ENCODE assay signal across 24 cellular contexts in genomic region chr10:23194966-23195845, GRCh38. TPM values are rescaled to one million over a fixed set of nuclear protein-coding genes. Genes with fewer than 3 reads are reported as not detected.
DNase-seq lines count a peak whose midpoint lies in the region; ATAC-seq and TF ChIP-seq lines count a peak whose summit lies in the region.
"Had no signal": no experiment of that assay in that cellular context is flagged by ENCODE, and none has a peak within 500 bp of the region (broad histone marks: within the 10 kb centered on the region; RNA-seq: fewer than 3 reads in every experiment).

No MANE protein-coding gene starts in this region.

- intact Hi-C loops in body of pancreas (cut with DNase I) (no loop called here), psoas muscle (cut with DNase I) (no loop called here), Caco-2 (cut with micrococcal nuclease; ENCODE audit: unreplicated experiment) (no loop called here)

- TF ChIP-seq CTCF in body of pancreas (IDR thresholded peaks at IDR 0.05), result peak in 1 of 7 experiments; percentile 13
- no peak for TF ChIP-seq CTCF in psoas muscle (IDR thresholded peaks at IDR 0.05)
- TF ChIP-seq CTCF in Caco-2 (IDR thresholded peaks at IDR 0.05; ENCODE audit: insufficient read depth in 1 of 2, low read depth in 1 of 2, low read length in 1 of 2, severe bottlenecking in 1 of 2, unreplicated experiment in 1 of 2), result no peak

- BruUV-seq in Caco-2 (replicated peaks; lab: Mats Ljungman, UMichigan), result no TSS peak

- 15 to 35% methylated on average over 32 to 70 of the region's 70 CpGs for WGBS in body of pancreas, 2 donors
- WGBS in psoas muscle, 3 donors, result 5 to 16% (median 10%) methylated on average over 67 to 70 of the region's 70 CpGs
- 10 to 15% methylated on average over 60 to 70 of the region's 70 CpGs for WGBS in GM23248 (ENCODE audit: low coverage in 1 of 2, low lambda C conversion rate in 2 of 2, missing lambda C conversion rate in 2 of 2), 2 experiments

- H3K27me3 Mint-ChIP-seq in Caco-2 (ENCODE audit: insufficient read depth, unreplicated experiment), result peaks cover 4% of the 10 kb centered on the region

- no peaks in the 10 kb centered on the region for H3K27me3 ChIP-seq in body of pancreas
- H3K27me3 ChIP-seq in psoas muscle (ENCODE audit: insufficient read depth in 3 of 3, low read length in 2 of 3), result peaks cover 15 to 96% (median 25%) of the 10 kb centered on the region in 3 donors
- peaks cover 63% of the 10 kb centered on the region for H3K27me3 ChIP-seq in GM23248 (replicated peaks; ENCODE audit: insufficient read depth)
- no peaks in the 10 kb centered on the region for H3K27me3 ChIP-seq in Caco-2 (replicated peaks; ENCODE audit: control insufficient read depth, insufficient read depth, low read length)

- H3K9ac ChIP-seq in GM23248, result no peak overlapping the region

- H3K4me1 Mint-ChIP-seq in Caco-2 (ENCODE audit: low read depth, unreplicated experiment), result no peaks in the 10 kb centered on the region

- CTCF ChIA-PET in Caco-2 (lab: Charles Lee), result no interaction called here

- in situ Hi-C loops in GM23248 (cut with MboI), result no loop called here

- H3K4me2 ChIP-seq in GM23248 (ENCODE audit: unreplicated experiment), result no peak overlapping the region

- H3K27ac ChIP-seq in body of pancreas, result peak overlapping the region; percentile 80 to 92 (median 86)
- no peak overlapping the region for H3K27ac ChIP-seq in psoas muscle
- no peak overlapping the region for H3K27ac ChIP-seq in GM23248
- H3K27ac ChIP-seq: 22Rv1, ascending aorta had no signal

- H3K9me2 ChIP-seq in GM23248 (ENCODE audit: insufficient read depth), result no peaks in the 10 kb centered on the region

- H3K4me3 ChIP-seq in body of pancreas, result peak overlapping the region in 1 of 2 donors; percentile 5
- H3K4me3 ChIP-seq in iPS-18c (ENCODE audit: insufficient read depth, low read depth, low read length), result peak overlapping the region; percentile 20; the same call in 1 of the 2 replicates
- peak overlapping the region; percentile 34 for H3K4me3 ChIP-seq in psoas muscle
- H3K4me3 ChIP-seq in GM23248, result no peak overlapping the region
- H3K4me3 ChIP-seq in Caco-2 (ENCODE audit: low read depth, low read length), result no peak overlapping the region
- H3K4me3 ChIP-seq: ascending aorta had no signal

- no peaks in the 10 kb centered on the region for H3K36me3 Mint-ChIP-seq in Caco-2 (ENCODE audit: insufficient read depth, unreplicated experiment)
- H3K36me3 Mint-ChIP-seq: activated naive CD4-positive, alpha-beta T cell treated with anti-CD3 and anti-CD28 coated beads, Interleukin-2, amount 50 U/mL, for 72 hours; naive thymus-derived CD8-positive, alpha-beta T cell had no signal

- H3K9me3 ChIP-seq in body of pancreas (no peaks in the 10 kb centered on the region), iPS-18c (ENCODE audit: control insufficient read depth, insufficient read depth, low read length) (no peaks in the 10 kb centered on the region), psoas muscle (no peaks in the 10 kb centered on the region), GM23248 (ENCODE audit: low read depth) (no peaks in the 10 kb centered on the region), Caco-2 (peaks cover 7% of the 10 kb centered on the region; the same call in 1 of the 2 replicates)
- H3K9me3 ChIP-seq: ascending aorta had no signal

- TF ChIP-seq POLR2A in body of pancreas (IDR thresholded peaks at IDR 0.05), result peak; percentile 41 to 53 (median 46)

- H2AFZ ChIP-seq in GM23248, result no peak overlapping the region

- H3K36me3 ChIP-seq in body of pancreas (replicated peaks in 1 of 2; ENCODE audit: insufficient read depth in 1 of 2, low read depth in 2 of 2) (no peaks in the 10 kb centered on the region), psoas muscle (ENCODE audit: insufficient read depth in 1 of 2, low read depth in 1 of 2) (no peaks in the 10 kb centered on the region), GM23248 (ENCODE audit: low read depth) (no peaks in the 10 kb centered on the region), Caco-2 (ENCODE audit: control insufficient read depth, insufficient read depth, low read length) (no peaks in the 10 kb centered on the region)
- H3K36me3 ChIP-seq: ascending aorta had no signal

- POLR2A ChIA-PET in Caco-2 (lab: Charles Lee), result no interaction called here

- H3K27ac Mint-ChIP-seq in Caco-2 (ENCODE audit: unreplicated experiment), result no peak overlapping the region
- H3K27ac Mint-ChIP-seq: effector memory CD8-positive, alpha-beta T cell had no signal

- no peaks in the 10 kb centered on the region for H3K9me3 Mint-ChIP-seq in Caco-2 (ENCODE audit: unreplicated experiment)
- H3K9me3 Mint-ChIP-seq: activated naive CD4-positive, alpha-beta T cell treated with anti-CD3 and anti-CD28 coated beads, Interleukin-2, amount 50 U/mL, for 72 hours; effector memory CD8-positive, alpha-beta T cell had no signal

- DNase-seq in DMS 273 (lab: John Stamatoyannopoulos, UW; ENCODE audit: unreplicated experiment) (peak; percentile 64), DMS 273 treated with DMSO at 0.1 percent for 48 hours (lab: John Stamatoyannopoulos, UW) (no peak), body of pancreas (peak; percentile 59 to 77 (median 64)), psoas muscle (no peak), GM23248 (no peak), hepatic stellate cell (ENCODE audit: low spot score) (no peak), Caco-2 (no peak)
- DNase-seq: activated T-cell treated with anti-CD3 and anti-CD28 coated beads, Interleukin-2, amount 50 U/mL, for 48 hours; effector memory CD8-positive, alpha-beta T cell; glutamatergic neuron; mesenchymal stem cell; naive thymus-derived CD8-positive, alpha-beta T cell; NCI-H1092 treated with DMSO at 0.1 percent for 48 hours; NCI-H2029 treated with DMSO at 0.1 percent for 48 hours; NCI-H446 treated with DMSO at 0.1 percent for 48 hours had no signal

- H3F3A ChIP-seq in GM23248 (ENCODE audit: insufficient read depth), result no peaks in the 10 kb centered on the region

- H3K79me2 ChIP-seq in GM23248 (ENCODE audit: insufficient read depth), result no peaks in the 10 kb centered on the region

- no peak overlapping the region for H3K4me3 Mint-ChIP-seq in Caco-2 (ENCODE audit: unreplicated experiment)
- H3K4me3 Mint-ChIP-seq: effector memory CD8-positive, alpha-beta T cell; naive thymus-derived CD8-positive, alpha-beta T cell had no signal

- ATAC-seq in body of pancreas, result peak; percentile 22
- ATAC-seq in psoas muscle, result no peak
- ATAC-seq: activated CD4-positive, CD25-positive, alpha-beta regulatory T cell treated with anti-CD3 and anti-CD28 coated beads, Interleukin-2, amount 50 U/mL, for 24 hours; activated naive CD4-positive, alpha-beta T cell treated with anti-CD3 and anti-CD28 coated beads, Interleukin-2, amount 50 U/mL, for 72 hours; effector memory CD8-positive, alpha-beta T cell; naive thymus-derived CD8-positive, alpha-beta T cell had no signal

- no peaks in the 10 kb centered on the region; the same call in 1 of the 2 replicates for H4K20me1 ChIP-seq in GM23248 (ENCODE audit: insufficient read depth)

- H3K4me1 ChIP-seq in body of pancreas (peaks cover 50% of the 10 kb centered on the region), psoas muscle (peaks cover 4% of the 10 kb centered on the region), GM23248 (ENCODE audit: insufficient read depth) (no peaks in the 10 kb centered on the region), Caco-2 (no peaks in the 10 kb centered on the region)
- H3K4me1 ChIP-seq: ascending aorta had no signal

RNA-seq across cellular contexts. Expression of gene PTF1A, which starts 3.1 kb away (rescaled TPM):
- total RNA-seq in body of pancreas, result 100 to 1,000 TPM in 1 of 2 donors, 10 to 100 TPM in 1; 48.3 to 138 TPM
- not detected for total RNA-seq in psoas muscle
- polyA plus RNA-seq in psoas muscle, result not detected
- not detected in 2 replicates for total RNA-seq in GM23248 (2014; rRNA removed; shearing (Covaris generic))
- not detected in 2 replicates for polyA plus RNA-seq in GM23248 (2016; fragmentation: Nextera tagmentation; extraction: Ambion mirVana)
- total RNA-seq in Caco-2 (2022), result not detected in 2 replicates
- total RNA-seq: activated CD8-positive, alpha-beta memory T cell treated with anti-CD3 and anti-CD28 coated beads for 36 hours; activated naive CD4-positive, alpha-beta T cell treated with anti-CD3 and anti-CD28 coated beads, Interleukin-2, amount 50 U/mL, for 72 hours; ascending aorta; kidney epithelial cell; naive thymus-derived CD8-positive, alpha-beta T cell; RPMI7951; urinary bladder had no signal
- polyA plus RNA-seq: naive thymus-derived CD8-positive, alpha-beta T cell; urinary bladder had no signal

Comparison
In these comparisons a context has a peak if more than half of its experiments do, and no peak if none do; other contexts are left out.
1. DNase-seq: peak in DMS 273 (single experiment) and body of pancreas (4 of 4); none in DMS 273 treated with DMSO at 0.1 percent for 48 hours (single experiment), psoas muscle (0 of 2), GM23248 (single experiment), hepatic stellate cell (single experiment) and Caco-2 (0 of 2).
2. H3K27ac ChIP-seq: peak in body of pancreas (4 of 4); none in psoas muscle (single experiment) and GM23248 (single experiment).
3. H3K4me3 ChIP-seq: peak in iPS-18c (single experiment) and psoas muscle (single experiment); none in GM23248 (single experiment) and Caco-2 (single experiment).
4. RNA of gene PTF1A, which starts 3.1 kb away (total RNA-seq): 48.3 to 138 TPM in body of pancreas; not detected in psoas muscle, not detected in GM23248 and not detected in Caco-2; every median in the first group is over 10 times any median in the second.